In genomic region chr2:100584811-100585210, GRCh38 we compare ENCODE assay signal across 20 cellular contexts.
"Had no signal": no experiment of that assay in that cellular context is flagged by ENCODE, and none has a peak within 500 bp of the region (broad histone marks: within the 10 kb centered on the region; RNA-seq: fewer than 3 reads in every experiment).

No MANE protein-coding gene starts in this region.

- H3K27ac ChIP-seq: colonic mucosa, gastrocnemius medialis, left lung, tibial artery had no signal

- H3K36me3 ChIP-seq: colonic mucosa, gastrocnemius medialis, left lung, tibial artery had no signal

- H3K27ac Mint-ChIP-seq: activated naive CD8-positive, alpha-beta T cell treated with anti-CD3 and anti-CD28 coated beads, Interleukin-2, amount 50 U/mL, for 24 hours; activated T-cell treated with anti-CD3 and anti-CD28 coated beads, Interleukin-2, amount 50 U/mL, for 24 hours; activated T-helper 2 cell treated with anti-CD3 and anti-CD28 coated beads, Interferon-gamma antibody, Interleukin-2, Interleukin-4, amounts not matched to agents 10 μg/mL and 5 μg/mL and 100 μg/mL, durations not matched to agents 14 hours and 24 hours and 36 hours; brain had no signal

- H3K9me3 Mint-ChIP-seq: activated T-cell treated with anti-CD3 and anti-CD28 coated beads, Interleukin-2, amount 50 U/mL, for 24 hours; brain had no signal

- H3K4me1 ChIP-seq: colonic mucosa, gastrocnemius medialis, tibial artery had no signal

- ATAC-seq: activated CD4-positive, CD25-positive, alpha-beta regulatory T cell treated with anti-CD3 and anti-CD28 coated beads, Interleukin-2, amount 50 U/mL, for 24 hours; activated naive CD8-positive, alpha-beta T cell treated with anti-CD3 and anti-CD28 coated beads, Interleukin-2, amount 50 U/mL, for 24 hours; esophagus mucosa; gastrocnemius medialis; left lung; stimulated activated naive CD8-positive, alpha-beta T cell treated with anti-CD3 and anti-CD28 coated beads, Interleukin-15, Interleukin-2, amounts not matched to agents 100 U/mL and 50 U/mL, for 24 hours had no signal

- H3K9me3 ChIP-seq: colonic mucosa, gastrocnemius medialis, left lung, tibial artery had no signal

- H3K27me3 Mint-ChIP-seq: activated naive CD8-positive, alpha-beta T cell treated with anti-CD3 and anti-CD28 coated beads, Interleukin-2, amount 50 U/mL, for 24 hours; activated T-cell treated with anti-CD3 and anti-CD28 coated beads, Interleukin-2, amount 50 U/mL, for 24 hours had no signal

- H3K27me3 ChIP-seq: colonic mucosa, gastrocnemius medialis, left lung, tibial artery had no signal

- DNase-seq: activated naive CD4-positive, alpha-beta T cell treated with Interleukin-2 at 50 U/mL for 16 hours; activated naive CD8-positive, alpha-beta T cell treated with anti-CD3 and anti-CD28 coated beads, Interleukin-2, amount 50 U/mL, for 24 hours; activated T-cell treated with anti-CD3 and anti-CD28 coated beads, Interleukin-2, amount 50 U/mL, for 24 hours; anterior cingulate cortex; caudate nucleus; colonic mucosa; gastrocnemius medialis; left lung; mammary epithelial cell; midbrain; retina; stimulated activated CD8-positive, alpha-beta memory T cell treated with anti-CD3 and anti-CD28 coated beads, Interleukin-4, amount 100 ng/mL, for 48 hours; stimulated activated naive CD8-positive, alpha-beta T cell treated with anti-CD3 and anti-CD28 coated beads, Interleukin-15, Interleukin-2, amounts not matched to agents 100 U/mL and 50 U/mL, for 24 hours; substantia nigra; tibial artery had no signal

- H3K4me1 Mint-ChIP-seq: brain had no signal

- H3K4me3 Mint-ChIP-seq: activated naive CD8-positive, alpha-beta T cell treated with anti-CD3 and anti-CD28 coated beads, Interleukin-2, amount 50 U/mL, for 24 hours; activated T-cell treated with anti-CD3 and anti-CD28 coated beads, Interleukin-2, amount 50 U/mL, for 24 hours; brain; neural crest cell had no signal

- H3K4me3 ChIP-seq: colonic mucosa, gastrocnemius medialis, left lung, tibial artery had no signal
